ENCODE assay signal across 1 cellular context in the genomic region with DNA sequence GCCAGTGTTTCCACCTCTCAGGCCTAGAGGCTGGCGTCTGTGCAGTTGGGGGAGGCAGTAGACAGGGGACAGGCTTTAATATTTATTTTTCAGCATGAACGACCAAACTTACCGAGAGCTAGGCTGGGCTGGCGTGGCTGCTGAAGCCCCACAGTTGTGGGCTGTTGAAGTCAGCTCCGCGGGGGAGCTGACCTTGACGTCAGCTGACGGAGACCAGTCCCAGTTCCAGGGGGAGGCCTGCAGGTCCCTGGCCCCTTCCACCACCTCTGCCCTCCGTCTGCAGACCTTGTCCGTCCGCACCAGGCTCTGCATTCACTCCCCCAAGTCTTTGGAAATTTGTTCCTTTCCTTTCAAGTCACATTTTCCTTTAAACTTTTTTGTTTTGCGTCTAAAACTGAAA.
TF ChIP-seq lines count a peak whose summit lies in the region.

No MANE protein-coding gene starts in this region.

TF ChIP-seq in GM23338, 12 proteins besides CTCF, POLR2A, EP300 and RAD21:
- TF ChIP-seq POLR2AphosphoS5 (IDR thresholded peaks at IDR 0.05; ENCODE audit: low read depth) (no peak), ZNF114 (CRISPR knock-in tag; IDR thresholded peaks at IDR 0.05) (no peak), NANOG (IDR thresholded peaks at IDR 0.05; ENCODE audit: borderline replicate concordance) (no peak), EZH2 (IDR thresholded peaks at IDR 0.05; ENCODE audit: low read depth, unreplicated experiment) (no peak), ZNF331 (CRISPR knock-in tag; IDR thresholded peaks at IDR 0.05; ENCODE audit: low read depth) (no peak), CREB1 (CRISPR knock-in tag; IDR thresholded peaks at IDR 0.05; ENCODE audit: low read depth) (no peak), JUNB (IDR thresholded peaks at IDR 0.05; ENCODE audit: unreplicated experiment) (no peak)
- TF ChIP-seq, protein P1, sequence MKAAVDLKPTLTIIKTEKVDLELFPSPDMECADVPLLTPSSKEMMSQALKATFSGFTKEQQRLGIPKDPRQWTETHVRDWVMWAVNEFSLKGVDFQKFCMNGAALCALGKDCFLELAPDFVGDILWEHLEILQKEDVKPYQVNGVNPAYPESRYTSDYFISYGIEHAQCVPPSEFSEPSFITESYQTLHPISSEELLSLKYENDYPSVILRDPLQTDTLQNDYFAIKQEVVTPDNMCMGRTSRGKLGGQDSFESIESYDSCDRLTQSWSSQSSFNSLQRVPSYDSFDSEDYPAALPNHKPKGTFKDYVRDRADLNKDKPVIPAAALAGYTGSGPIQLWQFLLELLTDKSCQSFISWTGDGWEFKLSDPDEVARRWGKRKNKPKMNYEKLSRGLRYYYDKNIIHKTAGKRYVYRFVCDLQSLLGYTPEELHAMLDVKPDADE (IDR thresholded peaks at IDR 0.05), result no peak
- TF ChIP-seq, protein P2, sequence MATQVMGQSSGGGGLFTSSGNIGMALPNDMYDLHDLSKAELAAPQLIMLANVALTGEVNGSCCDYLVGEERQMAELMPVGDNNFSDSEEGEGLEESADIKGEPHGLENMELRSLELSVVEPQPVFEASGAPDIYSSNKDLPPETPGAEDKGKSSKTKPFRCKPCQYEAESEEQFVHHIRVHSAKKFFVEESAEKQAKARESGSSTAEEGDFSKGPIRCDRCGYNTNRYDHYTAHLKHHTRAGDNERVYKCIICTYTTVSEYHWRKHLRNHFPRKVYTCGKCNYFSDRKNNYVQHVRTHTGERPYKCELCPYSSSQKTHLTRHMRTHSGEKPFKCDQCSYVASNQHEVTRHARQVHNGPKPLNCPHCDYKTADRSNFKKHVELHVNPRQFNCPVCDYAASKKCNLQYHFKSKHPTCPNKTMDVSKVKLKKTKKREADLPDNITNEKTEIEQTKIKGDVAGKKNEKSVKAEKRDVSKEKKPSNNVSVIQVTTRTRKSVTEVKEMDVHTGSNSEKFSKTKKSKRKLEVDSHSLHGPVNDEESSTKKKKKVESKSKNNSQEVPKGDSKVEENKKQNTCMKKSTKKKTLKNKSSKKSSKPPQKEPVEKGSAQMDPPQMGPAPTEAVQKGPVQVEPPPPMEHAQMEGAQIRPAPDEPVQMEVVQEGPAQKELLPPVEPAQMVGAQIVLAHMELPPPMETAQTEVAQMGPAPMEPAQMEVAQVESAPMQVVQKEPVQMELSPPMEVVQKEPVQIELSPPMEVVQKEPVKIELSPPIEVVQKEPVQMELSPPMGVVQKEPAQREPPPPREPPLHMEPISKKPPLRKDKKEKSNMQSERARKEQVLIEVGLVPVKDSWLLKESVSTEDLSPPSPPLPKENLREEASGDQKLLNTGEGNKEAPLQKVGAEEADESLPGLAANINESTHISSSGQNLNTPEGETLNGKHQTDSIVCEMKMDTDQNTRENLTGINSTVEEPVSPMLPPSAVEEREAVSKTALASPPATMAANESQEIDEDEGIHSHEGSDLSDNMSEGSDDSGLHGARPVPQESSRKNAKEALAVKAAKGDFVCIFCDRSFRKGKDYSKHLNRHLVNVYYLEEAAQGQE (IDR thresholded peaks at IDR 0.05; ENCODE audit: unreplicated experiment), result no peak
- TF ChIP-seq, protein P3, sequence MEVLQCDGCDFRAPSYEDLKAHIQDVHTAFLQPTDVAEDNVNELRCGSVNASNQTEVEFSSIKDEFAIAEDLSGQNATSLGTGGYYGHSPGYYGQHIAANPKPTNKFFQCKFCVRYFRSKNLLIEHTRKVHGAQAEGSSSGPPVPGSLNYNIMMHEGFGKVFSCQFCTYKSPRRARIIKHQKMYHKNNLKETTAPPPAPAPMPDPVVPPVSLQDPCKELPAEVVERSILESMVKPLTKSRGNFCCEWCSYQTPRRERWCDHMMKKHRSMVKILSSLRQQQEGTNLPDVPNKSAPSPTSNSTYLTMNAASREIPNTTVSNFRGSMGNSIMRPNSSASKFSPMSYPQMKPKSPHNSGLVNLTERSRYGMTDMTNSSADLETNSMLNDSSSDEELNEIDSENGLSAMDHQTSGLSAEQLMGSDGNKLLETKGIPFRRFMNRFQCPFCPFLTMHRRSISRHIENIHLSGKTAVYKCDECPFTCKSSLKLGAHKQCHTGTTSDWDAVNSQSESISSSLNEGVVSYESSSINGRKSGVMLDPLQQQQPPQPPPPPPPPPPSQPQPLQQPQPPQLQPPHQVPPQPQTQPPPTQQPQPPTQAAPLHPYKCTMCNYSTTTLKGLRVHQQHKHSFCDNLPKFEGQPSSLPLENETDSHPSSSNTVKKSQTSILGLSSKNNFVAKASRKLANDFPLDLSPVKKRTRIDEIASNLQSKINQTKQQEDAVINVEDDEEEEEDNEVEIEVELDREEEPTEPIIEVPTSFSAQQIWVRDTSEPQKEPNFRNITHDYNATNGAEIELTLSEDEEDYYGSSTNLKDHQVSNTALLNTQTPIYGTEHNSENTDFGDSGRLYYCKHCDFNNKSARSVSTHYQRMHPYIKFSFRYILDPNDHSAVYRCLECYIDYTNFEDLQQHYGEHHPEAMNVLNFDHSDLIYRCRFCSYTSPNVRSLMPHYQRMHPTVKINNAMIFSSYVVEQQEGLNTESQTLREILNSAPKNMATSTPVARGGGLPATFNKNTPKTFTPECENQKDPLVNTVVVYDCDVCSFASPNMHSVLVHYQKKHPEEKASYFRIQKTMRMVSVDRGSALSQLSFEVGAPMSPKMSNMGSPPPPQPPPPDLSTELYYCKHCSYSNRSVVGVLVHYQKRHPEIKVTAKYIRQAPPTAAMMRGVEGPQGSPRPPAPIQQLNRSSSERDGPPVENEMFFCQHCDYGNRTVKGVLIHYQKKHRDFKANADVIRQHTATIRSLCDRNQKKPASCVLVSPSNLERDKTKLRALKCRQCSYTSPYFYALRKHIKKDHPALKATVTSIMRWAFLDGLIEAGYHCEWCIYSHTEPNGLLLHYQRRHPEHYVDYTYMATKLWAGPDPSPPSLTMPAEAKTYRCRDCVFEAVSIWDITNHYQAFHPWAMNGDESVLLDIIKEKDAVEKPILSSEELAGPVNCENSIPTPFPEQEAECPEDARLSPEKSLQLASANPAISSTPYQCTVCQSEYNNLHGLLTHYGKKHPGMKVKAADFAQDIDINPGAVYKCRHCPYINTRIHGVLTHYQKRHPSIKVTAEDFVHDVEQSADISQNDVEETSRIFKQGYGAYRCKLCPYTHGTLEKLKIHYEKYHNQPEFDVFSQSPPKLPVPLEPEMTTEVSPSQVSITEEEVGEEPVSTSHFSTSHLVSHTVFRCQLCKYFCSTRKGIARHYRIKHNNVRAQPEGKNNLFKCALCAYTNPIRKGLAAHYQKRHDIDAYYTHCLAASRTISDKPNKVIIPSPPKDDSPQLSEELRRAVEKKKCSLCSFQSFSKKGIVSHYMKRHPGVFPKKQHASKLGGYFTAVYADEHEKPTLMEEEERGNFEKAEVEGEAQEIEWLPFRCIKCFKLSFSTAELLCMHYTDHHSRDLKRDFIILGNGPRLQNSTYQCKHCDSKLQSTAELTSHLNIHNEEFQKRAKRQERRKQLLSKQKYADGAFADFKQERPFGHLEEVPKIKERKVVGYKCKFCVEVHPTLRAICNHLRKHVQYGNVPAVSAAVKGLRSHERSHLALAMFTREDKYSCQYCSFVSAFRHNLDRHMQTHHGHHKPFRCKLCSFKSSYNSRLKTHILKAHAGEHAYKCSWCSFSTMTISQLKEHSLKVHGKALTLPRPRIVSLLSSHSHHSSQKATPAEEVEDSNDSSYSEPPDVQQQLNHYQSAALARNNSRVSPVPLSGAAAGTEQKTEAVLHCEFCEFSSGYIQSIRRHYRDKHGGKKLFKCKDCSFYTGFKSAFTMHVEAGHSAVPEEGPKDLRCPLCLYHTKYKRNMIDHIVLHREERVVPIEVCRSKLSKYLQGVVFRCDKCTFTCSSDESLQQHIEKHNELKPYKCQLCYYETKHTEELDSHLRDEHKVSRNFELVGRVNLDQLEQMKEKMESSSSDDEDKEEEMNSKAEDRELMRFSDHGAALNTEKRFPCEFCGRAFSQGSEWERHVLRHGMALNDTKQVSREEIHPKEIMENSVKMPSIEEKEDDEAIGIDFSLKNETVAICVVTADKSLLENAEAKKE (CRISPR knock-in tag; IDR thresholded peaks at IDR 0.05), result no peak
TF ChIP-seq in GM23338: peak in this region for 0.
